Comparison of ENCODE assay signal across 8 cellular contexts in the genomic region with DNA sequence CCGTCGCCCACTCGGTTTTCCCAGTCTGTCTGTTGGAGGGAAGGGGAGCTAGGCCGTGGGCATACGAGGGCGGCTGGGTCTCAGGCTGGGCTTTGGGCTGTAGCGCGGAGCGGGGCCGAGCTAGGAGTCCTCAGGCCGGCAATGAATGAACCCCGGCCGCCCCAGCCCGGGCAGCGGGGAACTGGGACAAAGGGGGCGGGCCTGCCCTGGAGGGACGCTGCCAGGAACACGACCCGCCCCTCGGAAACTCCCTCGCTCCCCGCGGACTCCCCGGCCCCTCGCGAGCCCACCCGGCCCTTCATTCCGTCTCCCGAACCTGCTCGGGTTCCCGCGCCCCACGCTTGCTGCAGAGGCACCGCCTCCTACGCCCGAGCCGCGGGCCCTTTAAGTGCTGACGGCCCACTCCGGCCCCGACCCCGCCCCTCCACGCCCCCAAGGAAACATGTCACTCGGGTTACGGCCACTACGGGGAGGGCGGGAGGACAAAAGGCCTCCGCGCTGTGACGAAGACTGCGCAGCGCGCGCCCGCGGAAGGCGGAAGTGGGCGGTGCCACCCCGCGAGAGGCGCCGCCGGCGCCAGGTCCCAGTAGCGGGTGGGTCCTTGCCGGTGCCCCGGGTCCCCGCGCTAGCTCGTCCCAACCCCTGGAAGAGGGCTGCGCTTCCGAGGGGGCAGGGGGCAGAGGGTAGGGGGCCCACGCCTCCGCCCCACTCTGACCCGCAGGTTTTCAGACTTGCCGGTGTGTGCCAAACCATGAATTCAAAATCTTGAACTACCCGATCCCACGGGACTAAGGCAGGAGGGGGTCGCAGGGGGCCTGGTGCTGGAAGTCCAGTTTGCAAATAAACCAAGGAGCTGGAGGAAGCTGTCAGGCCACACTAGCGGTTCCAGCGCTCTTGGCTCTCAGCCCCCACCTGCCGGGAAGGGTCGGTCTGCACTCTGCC. TPM values are rescaled to one million over a fixed set of nuclear protein-coding genes. Genes with fewer than 3 reads are reported as not detected.
DNase-seq lines count a peak whose midpoint lies in the region; ATAC-seq and TF ChIP-seq lines count a peak whose summit lies in the region.

TSS of gene GALE (minus strand) at position 359 of the 942 bp plus-strand sequence. CDS start 1,747 bp downstream, outside the sequence.

- H3K36me3 ChIP-seq in PC-9 (ENCODE audit: low read depth), result no peaks in the 10 kb centered on the region
- peaks cover 20% of the 10 kb centered on the region for H3K36me3 ChIP-seq in mucosa of stomach (ENCODE audit: control insufficient read depth, insufficient read depth, low read length)

- H3K4me2 ChIP-seq in PC-9, result peak within 1 kb of the TSS; percentile 82

- H3K27me3 ChIP-seq in PC-9 (ENCODE audit: insufficient read depth, low read depth), result no peaks in the 10 kb centered on the region
- H3K27me3 ChIP-seq in mucosa of stomach (ENCODE audit: control insufficient read depth, insufficient read depth, low read length), result no peaks in the 10 kb centered on the region

- CTCF ChIA-PET in Calu3 (lab: Charles Lee) (interaction anchor here (0.8 kb wide), 1 partner anchor 29 kb away, joined by 3 read pairs; no protein-coding TSS in a partner anchor), PC-9 (lab: Charles Lee) (interaction anchor here (0.8 to 1.1 kb wide), 3 partner anchors 9 to 116 kb away, joined by 3 to 5 read pairs (median 4); no protein-coding TSS in a partner anchor)

- H3K4me1 ChIP-seq in PC-9 (replicated peaks; ENCODE audit: insufficient read depth) (peaks cover 14% of the 10 kb centered on the region), mucosa of stomach (ENCODE audit: control insufficient read depth, insufficient read depth, low read length) (peaks cover 43% of the 10 kb centered on the region)

- no peak for TF ChIP-seq CTCF in Calu3 (IDR thresholded peaks at IDR 0.05; ENCODE audit: unreplicated experiment)
- TF ChIP-seq CTCF in PC-9 (conservative IDR thresholded peaks at IDR 0.05), result no peak
- no peak for TF ChIP-seq CTCF in epithelial cell of proximal tubule (conservative IDR thresholded peaks at IDR 0.05; ENCODE audit: low read depth, low read length)

- intact Hi-C loops in Calu3 (cut with micrococcal nuclease; ENCODE audit: unreplicated experiment) (loop anchor here (10.0 kb wide), 1 partner anchor 344 kb away; the partner anchor contains the start of gene IL22RA1), PC-9 (cut with micrococcal nuclease; ENCODE audit: unreplicated experiment) (loop anchor here (2.0 kb wide), 2 partner anchors 22 to 68 kb away; partner anchors contain the start of genes FUCA1 and PITHD1)

- H3K36me3 Mint-ChIP-seq in Calu3 (ENCODE audit: insufficient read depth, unreplicated experiment), result peaks cover 56% of the 10 kb centered on the region

- H3K27ac ChIP-seq in PC-9, result peak within 1 kb of the TSS; percentile 85

- H3K27ac Mint-ChIP-seq in Calu3 (ENCODE audit: unreplicated experiment), result peak within 1 kb of the TSS; percentile 93

- DNase-seq in Calu3 (peak; percentile 90), PC-9 (peak; percentile 76 to 93), epithelial cell of proximal tubule (ENCODE audit: low read depth) (peak; percentile 35)
- peak; percentile 92 for DNase-seq in Jurkat, Clone E6-1 (ENCODE audit: low read depth, low spot score)
- peak; percentile 96 for DNase-seq in activated T-cell treated with anti-CD3 and anti-CD28 coated beads, Interleukin-2, amount 50 U/mL, for 1 hour
- DNase-seq in stimulated activated CD8-positive, alpha-beta memory T cell treated with anti-CD3 and anti-CD28 coated beads, Interleukin-4, amount 100 ng/mL, for 48 hours, result peak; percentile 97

- POLR2A ChIA-PET in PC-9 (lab: Charles Lee; ENCODE audit: unreplicated experiment), result interaction anchor here (0.5 to 0.6 kb wide), 3 partner anchors 24 to 351 kb away, joined by 3 to 4 read pairs (median 3); no protein-coding TSS in a partner anchor

- H3K9me2 ChIP-seq in PC-9 (ENCODE audit: insufficient read depth), result no peaks in the 10 kb centered on the region

- peak within 1 kb of the TSS; percentile 69 for H3K4me3 ChIP-seq in Jurkat, Clone E6-1 (ENCODE audit: low read length)
- H3K4me3 ChIP-seq in PC-9, result peak within 1 kb of the TSS; percentile 72
- H3K4me3 ChIP-seq in epithelial cell of proximal tubule (ENCODE audit: low read depth, low read length), result peak within 1 kb of the TSS; percentile 91
- H3K4me3 ChIP-seq in mucosa of stomach (ENCODE audit: low read length), result peak within 1 kb of the TSS; percentile 60

- H2AFZ ChIP-seq in PC-9, result peak within 1 kb of the TSS; percentile 86; the same call in 1 of the 2 replicates

- BruUV-seq in Calu3 (replicated peaks; lab: Mats Ljungman, UMichigan), result no TSS peak
- no TSS peak for BruUV-seq in PC-9 (replicated peaks; lab: Mats Ljungman, UMichigan)

- H3F3A ChIP-seq in PC-9 (ENCODE audit: insufficient read depth, low read depth), result peaks cover 10% of the 10 kb centered on the region; the same call in 1 of the 2 replicates

- H3K4me1 Mint-ChIP-seq in Calu3 (ENCODE audit: low read depth, unreplicated experiment), result no peaks in the 10 kb centered on the region

- H4K20me1 ChIP-seq in PC-9 (ENCODE audit: insufficient read depth), result no peaks in the 10 kb centered on the region

- no peaks in the 10 kb centered on the region for H3K9me3 ChIP-seq in PC-9 (ENCODE audit: insufficient read depth, low read depth)
- H3K9me3 ChIP-seq in mucosa of stomach (ENCODE audit: control insufficient read depth, low read length), result no peaks in the 10 kb centered on the region

- ATAC-seq in GM21528 (IDR thresholded peaks at IDR 0.05; ENCODE audit: low FRiP score, unreplicated experiment), result peak; percentile 65

- H3K27me3 Mint-ChIP-seq in Calu3 (ENCODE audit: unreplicated experiment), result no peaks in the 10 kb centered on the region

- peak within 1 kb of the TSS; percentile 88 for H3K9ac ChIP-seq in mucosa of stomach (ENCODE audit: low read length)

- H3K9me3 Mint-ChIP-seq in Calu3 (ENCODE audit: low read depth, unreplicated experiment), result no peaks in the 10 kb centered on the region

- no peaks in the 10 kb centered on the region for H3K79me2 ChIP-seq in PC-9 (ENCODE audit: low read depth)

- H3K4me3 Mint-ChIP-seq in Calu3 (ENCODE audit: low read depth, unreplicated experiment), result peak within 1 kb of the TSS; percentile 83

RNA-seq across cellular contexts. Expression of gene GALE, which starts in this region (rescaled TPM):
- total RNA-seq in Calu3 (2022), result 76.7 and 97.9 TPM in 2 replicates
- 42.7 TPM for polyA plus RNA-seq in Jurkat, Clone E6-1 (2012; ENCODE audit: insufficient read depth, insufficient read length)
- 40.5 and 45.8 TPM in 2 replicates for total RNA-seq in PC-9 (2021)
- total RNA-seq in epithelial cell of proximal tubule, result 126 and 131 TPM in 2 replicates

Comparison
In these comparisons a context has a peak if more than half of its experiments do, and no peak if none do; other contexts are left out.
1. Peak in every context shown above with its lines: DNase-seq, ATAC-seq, H3K4me3 ChIP-seq and H3K27ac ChIP-seq.
2. DNase-seq: peak in every context shown above with its lines; median percentile 97 in stimulated activated CD8-positive, alpha-beta memory T cell treated with anti-CD3 and anti-CD28 coated beads, Interleukin-4, amount 100 ng/mL, for 48 hours; 96 in activated T-cell treated with anti-CD3 and anti-CD28 coated beads, Interleukin-2, amount 50 U/mL, for 1 hour; 92 in Jurkat, Clone E6-1; 90 in Calu3; 84 in PC-9; 35 in epithelial cell of proximal tubule.